Comparison of ENCODE assay signal across 8 cellular contexts in the genomic region with DNA sequence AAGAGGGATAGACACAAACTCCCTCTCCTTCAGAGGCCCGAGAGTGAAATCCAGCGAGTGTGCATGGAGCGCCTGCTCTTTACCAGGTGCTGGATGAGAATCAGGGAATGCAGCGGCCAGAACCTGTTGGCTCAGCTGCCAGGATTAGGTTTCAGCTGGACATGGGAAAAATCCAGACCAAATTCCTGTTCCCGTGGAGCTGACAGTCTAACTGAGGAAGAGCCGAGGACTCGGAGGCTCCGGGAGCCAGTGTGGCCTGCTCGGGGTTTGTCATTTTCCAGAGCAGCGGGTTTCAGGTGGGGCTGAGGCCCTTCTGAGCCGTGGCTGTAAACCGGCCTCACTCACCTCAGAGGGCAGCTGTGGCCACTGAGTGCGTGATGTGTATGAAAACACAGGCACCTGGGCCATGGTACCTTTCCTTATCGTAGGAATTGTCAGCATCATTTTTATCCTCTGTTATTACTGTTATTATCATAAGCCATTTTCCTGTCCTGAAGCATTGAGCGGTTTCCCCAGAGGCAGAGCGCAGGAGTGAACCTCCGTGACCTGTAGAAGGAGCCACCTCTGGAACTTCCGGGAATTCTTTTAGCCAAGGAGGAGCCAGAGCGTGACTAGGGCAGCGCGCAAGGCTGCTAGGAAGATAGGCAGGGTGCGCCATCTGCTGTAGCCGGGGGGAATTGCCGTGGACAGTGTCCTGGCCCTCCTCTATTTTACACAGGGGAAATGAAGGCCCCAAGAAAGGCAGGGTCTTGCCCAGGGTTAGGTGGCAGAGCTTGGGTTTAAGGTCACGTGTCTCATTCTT. TPM values are rescaled to one million over a fixed set of nuclear protein-coding genes. Genes with fewer than 3 reads are reported as not detected.
DNase-seq lines count a peak whose midpoint lies in the region; FAIRE-seq and TF ChIP-seq lines count a peak whose summit lies in the region.

No MANE protein-coding gene starts in this region.

- H3K27me3 ChIP-seq in left ventricle myocardium inferior (ENCODE audit: low read depth), result no peaks in the 10 kb centered on the region

- DNase-seq in ELR (ENCODE audit: low read depth) (peak; percentile 97), HFF-Myc (ENCODE audit: extremely low read depth, low read depth) (peak; percentile 73), NCI-H1436 treated with DMSO at 0.1 percent for 48 hours (lab: John Stamatoyannopoulos, UW) (peak; percentile 15), amygdala (lab: John Stamatoyannopoulos, UW) (peak in 53 of 56 donors; percentile 29 to 90 (median 71)), left ventricle myocardium inferior (peak; percentile 89), pulmonary artery endothelial cell (ENCODE audit: low read depth, low spot score) (peak; percentile 75), urothelium cell line (ENCODE audit: low spot score) (peak; percentile 97)

- H3K27ac ChIP-seq in left ventricle myocardium inferior (replicated peaks), result peak overlapping the region; percentile 91

- H3K27ac Mint-ChIP-seq in T-helper 1 cell treated with Interleukin-12 subunit alpha and Interleukin-12 subunit beta and Interleukin-4 antibody, amounts not matched to agents 30 μg/mL and 1 μg/mL, for 36 hours, result peak overlapping the region; percentile 82

- no peaks in the 10 kb centered on the region for H3K9me3 Mint-ChIP-seq in T-helper 1 cell treated with Interleukin-12 subunit alpha and Interleukin-12 subunit beta and Interleukin-4 antibody, amounts not matched to agents 30 μg/mL and 1 μg/mL, for 36 hours

- H3K4me1 ChIP-seq in left ventricle myocardium inferior, result peaks cover 80% of the 10 kb centered on the region

- intact Hi-C loops in left ventricle myocardium inferior (cut with micrococcal nuclease), result no loop called here

- peaks cover 13% of the 10 kb centered on the region for H3K4me1 Mint-ChIP-seq in T-helper 1 cell treated with Interleukin-12 subunit alpha and Interleukin-12 subunit beta and Interleukin-4 antibody, amounts not matched to agents 30 μg/mL and 1 μg/mL, for 36 hours (ENCODE audit: low read depth)

- peaks cover 7% of the 10 kb centered on the region for H3K36me3 Mint-ChIP-seq in T-helper 1 cell treated with Interleukin-12 subunit alpha and Interleukin-12 subunit beta and Interleukin-4 antibody, amounts not matched to agents 30 μg/mL and 1 μg/mL, for 36 hours (ENCODE audit: low read depth)

- H3K4me3 ChIP-seq in HFF-Myc (replicated peaks; ENCODE audit: low read depth, low read length), result no peak overlapping the region
- peak overlapping the region; percentile 47 for H3K4me3 ChIP-seq in left ventricle myocardium inferior

- no peaks in the 10 kb centered on the region for H3K27me3 Mint-ChIP-seq in T-helper 1 cell treated with Interleukin-12 subunit alpha and Interleukin-12 subunit beta and Interleukin-4 antibody, amounts not matched to agents 30 μg/mL and 1 μg/mL, for 36 hours (ENCODE audit: low read depth)

- peak; percentile 94 for FAIRE-seq in urothelium cell line (lab: Jason Lieb, UNC)

- H3K36me3 ChIP-seq in left ventricle myocardium inferior, result peaks cover 21% of the 10 kb centered on the region

- peaks cover 5% of the 10 kb centered on the region for H3K9me3 ChIP-seq in left ventricle myocardium inferior (replicated peaks)

- H3K4me3 Mint-ChIP-seq in T-helper 1 cell treated with Interleukin-12 subunit alpha and Interleukin-12 subunit beta and Interleukin-4 antibody, amounts not matched to agents 30 μg/mL and 1 μg/mL, for 36 hours, result peak overlapping the region; percentile 45

- TF ChIP-seq CTCF in HFF-Myc (IDR thresholded peaks at IDR 0.05; ENCODE audit: low read depth, low read length, missing control alignments) (peak; percentile 98), left ventricle myocardium inferior (IDR thresholded peaks at IDR 0.05; ENCODE audit: borderline replicate concordance) (peak; percentile 100)

RNA-seq across cellular contexts. Expression of gene PKIG, which starts 27.3 kb away (rescaled TPM):
- total RNA-seq in left ventricle myocardium inferior (172 TPM), pulmonary artery endothelial cell (179 and 326 TPM in 2 replicates)

RNA-seq across cellular contexts. Expression of gene ADA, which starts 41.8 kb away (rescaled TPM):
- total RNA-seq in left ventricle myocardium inferior, result 6.7 TPM
- total RNA-seq in pulmonary artery endothelial cell, result 16.7 and 22.4 TPM in 2 replicates

Comparison
In these comparisons a context has a peak if more than half of its experiments do, and no peak if none do; other contexts are left out.
1. DNase-seq: peak in every context shown above with its lines; median percentile 97 in ELR; 97 in urothelium cell line; 89 in left ventricle myocardium inferior; 75 in pulmonary artery endothelial cell; 73 in HFF-Myc; 71 in amygdala; 15 in NCI-H1436 treated with DMSO at 0.1 percent for 48 hours.